In the genomic region with DNA sequence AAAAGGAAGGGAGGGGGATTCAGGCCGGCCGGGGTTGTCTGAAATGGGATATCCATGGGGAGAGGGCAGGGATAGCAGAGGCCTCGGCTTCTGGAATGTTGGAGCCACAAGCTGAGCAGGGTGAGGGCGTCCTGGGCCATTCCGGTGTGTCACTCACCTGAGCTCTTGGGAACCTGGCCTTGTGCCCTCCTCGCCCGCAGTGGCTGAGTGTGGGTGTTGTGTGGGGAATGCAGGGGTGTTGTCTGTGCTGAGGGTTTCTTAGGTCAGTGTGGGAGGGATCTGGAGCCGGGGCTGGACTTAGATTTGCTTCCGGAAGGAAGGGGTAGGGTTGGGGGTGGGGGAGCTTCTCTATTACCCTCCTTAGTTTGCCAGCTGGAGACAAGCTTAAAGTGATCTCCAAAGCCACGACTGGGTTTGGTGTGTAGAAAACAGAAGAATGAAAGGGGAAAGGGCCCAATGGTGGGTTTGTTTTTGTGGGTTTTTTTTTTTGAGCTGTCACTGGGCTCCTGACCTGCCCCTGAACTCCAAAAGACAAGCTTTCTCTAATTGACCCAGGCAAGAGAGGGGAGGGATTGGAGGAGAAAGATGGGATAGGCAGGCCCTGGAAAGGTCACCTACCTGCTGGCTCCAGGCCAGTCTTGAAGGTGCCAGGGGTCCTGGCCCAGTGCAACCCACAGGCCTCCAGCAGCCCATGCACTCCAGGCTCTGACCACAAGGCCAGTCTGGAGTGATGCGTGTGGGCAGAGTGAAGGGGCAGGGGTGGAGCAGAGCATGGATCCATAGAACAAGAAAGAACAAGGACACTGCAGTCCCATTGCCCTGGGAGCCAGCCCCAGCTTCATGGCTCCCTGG, we compare ENCODE assay signal across 13 cellular contexts. TPM values are rescaled to one million over a fixed set of nuclear protein-coding genes. Genes with fewer than 3 reads are reported as not detected.
DNase-seq lines count a peak whose midpoint lies in the region; ATAC-seq and TF ChIP-seq lines count a peak whose summit lies in the region.
"Had no signal": no experiment of that assay in that cellular context is flagged by ENCODE, and none has a peak within 500 bp of the region (broad histone marks: within the 10 kb centered on the region; RNA-seq: fewer than 3 reads in every experiment).

A gene (minus strand): TSS at position 211 of the 852 bp plus-strand sequence. CDS start 1,120 bp downstream, outside the sequence.

- no peaks in the 10 kb centered on the region for H3K27me3 Mint-ChIP-seq in chondrocyte (ENCODE audit: low read depth)
- H3K27me3 Mint-ChIP-seq: IgD-negative memory B cell had no signal

- intact Hi-C loops in transverse colon (cut with DNase I; ENCODE audit: low total_unique reads): no loop called here

- no peak for ATAC-seq in GM21529 (IDR thresholded peaks at IDR 0.05; ENCODE audit: unreplicated experiment)

- no peaks in the 10 kb centered on the region for H3K9me3 Mint-ChIP-seq in chondrocyte (ENCODE audit: low read depth)
- H3K9me3 Mint-ChIP-seq: IgD-negative memory B cell; T-helper 1 cell treated with Interleukin-12 subunit alpha and Interleukin-12 subunit beta and Interleukin-4 antibody, amounts not matched to agents 30 μg/mL and 1 μg/mL, for 36 hours had no signal

- DNase-seq in NCI-H82 (lab: John Stamatoyannopoulos, UW): peak; percentile 13
- no peak for DNase-seq in NCI-H82 treated with DMSO at 0.1 percent for 48 hours (lab: John Stamatoyannopoulos, UW; ENCODE audit: unreplicated experiment)
- DNase-seq in chondrocyte (ENCODE audit: low spot score): peak; percentile 56
- peak; percentile 81 for DNase-seq in transverse colon
- DNase-seq in DMS79 treated with DMSO at 0.1 percent for 48 hours (lab: John Stamatoyannopoulos, UW): no peak
- DNase-seq in stimulated activated naive CD4-positive, alpha-beta T cell (lab: John Stamatoyannopoulos, UW): no peak
- DNase-seq: activated gamma-delta T cell treated with Interleukin-2 at 50 U/mL for 16 hours, substantia nigra had no signal

- peaks cover 6% of the 10 kb centered on the region for H3K4me1 Mint-ChIP-seq in chondrocyte (ENCODE audit: low read depth)

- H3K36me3 Mint-ChIP-seq in chondrocyte (ENCODE audit: low read depth): peaks cover 3% of the 10 kb centered on the region
- H3K36me3 Mint-ChIP-seq: IgD-negative memory B cell had no signal

- peak within 1 kb of the TSS; percentile 70 to 81 for H3K27ac ChIP-seq in liver (ENCODE audit: low read depth in 1 of 2, low read length in 2 of 2)
- H3K27ac ChIP-seq in transverse colon: peak within 1 kb of the TSS in 3 of 4 donors; percentile 34 to 74 (median 67)
- H3K27ac ChIP-seq: 22Rv1 had no signal

- in situ Hi-C loops in transverse colon (cut with MboI; ENCODE audit: low pct_ligation_motif_present in 1 of 4, low pct_unique_long_range_greater_than_20kb in 1 of 4, low sequenced_read_pairs in 3 of 4): no loop called here

- H3K4me1 ChIP-seq in liver (ENCODE audit: control insufficient read depth in 4 of 4, insufficient read depth in 4 of 4, low read length in 3 of 4) (peaks cover 7 to 32% (median 25%) of the 10 kb centered on the region in 4 donors), transverse colon (peaks cover 0 to 23% (median 14%) of the 10 kb centered on the region in 4 donors)

- H3K4me3 Mint-ChIP-seq in chondrocyte (ENCODE audit: unreplicated experiment): no peak within 1 kb of the TSS
- H3K4me3 Mint-ChIP-seq: T-helper 1 cell treated with Interleukin-12 subunit alpha and Interleukin-12 subunit beta and Interleukin-4 antibody, amounts not matched to agents 30 μg/mL and 1 μg/mL, for 36 hours had no signal

- H3K36me3 ChIP-seq in liver (ENCODE audit: control insufficient read depth in 4 of 4, insufficient read depth in 3 of 4, low read depth in 1 of 4, low read length in 3 of 4) (peaks cover 0 to 6% (median 3%) of the 10 kb centered on the region in 4 donors), transverse colon (no peaks in the 10 kb centered on the region)

- H3K27me3 ChIP-seq in liver (ENCODE audit: control insufficient read depth in 4 of 4, insufficient read depth in 4 of 4, low read length in 3 of 4): no peaks in the 10 kb centered on the region
- no peaks in the 10 kb centered on the region for H3K27me3 ChIP-seq in transverse colon

- WGBS in liver: 12% methylated on average over 11 of the region's 11 CpGs
- 28 to 40% methylated on average over 2 to 11 of the region's 11 CpGs for WGBS in transverse colon (ENCODE audit: low coverage in 1 of 2), 2 donors

- no peak for TF ChIP-seq EP300 in transverse colon (IDR thresholded peaks at IDR 0.05; ENCODE audit: low read depth)

- peak in 1 of 2 donors; percentile 13 for TF ChIP-seq RAD21 in liver (IDR thresholded peaks at IDR 0.05)

- H3K4me3 ChIP-seq in liver (ENCODE audit: low read depth in 1 of 3, low read length in 3 of 3) (peak within 1 kb of the TSS in 2 of 3 donors; percentile 27 to 38), transverse colon (peak within 1 kb of the TSS in 2 of 4 donors; percentile 9 to 38)

- peak within 1 kb of the TSS in 1 of 2 donors; percentile 28 for H3K9ac ChIP-seq in liver (ENCODE audit: low read depth in 1 of 2, low read length in 2 of 2)

- peak within 1 kb of the TSS; percentile 36 for H3K27ac Mint-ChIP-seq in chondrocyte (ENCODE audit: unreplicated experiment)
- H3K27ac Mint-ChIP-seq: IgD-negative memory B cell; T-helper 1 cell treated with Interleukin-12 subunit alpha and Interleukin-12 subunit beta and Interleukin-4 antibody, amounts not matched to agents 30 μg/mL and 1 μg/mL, for 36 hours had no signal

- TF ChIP-seq CTCF in chondrocyte (IDR thresholded peaks at IDR 0.05): no peak
- no peak for TF ChIP-seq CTCF in liver (IDR thresholded peaks at IDR 0.05; ENCODE audit: low read depth, low read length, missing input control)
- TF ChIP-seq CTCF in transverse colon (IDR thresholded peaks at IDR 0.05): no peak

- H3K9me3 ChIP-seq in liver (ENCODE audit: control insufficient read depth in 4 of 4, low read length in 3 of 4): no peaks in the 10 kb centered on the region
- no peaks in the 10 kb centered on the region for H3K9me3 ChIP-seq in transverse colon

- peak; percentile 70 for TF ChIP-seq POLR2A in transverse colon (IDR thresholded peaks at IDR 0.05)

TF ChIP-seq in liver, 16 proteins besides CTCF, POLR2A, EP300 and RAD21 (continues in another document):
- peak; percentile 48 to 60 for TF ChIP-seq HNF4A (conservative IDR thresholded peaks at IDR 0.05)
- TF ChIP-seq, protein P1, sequence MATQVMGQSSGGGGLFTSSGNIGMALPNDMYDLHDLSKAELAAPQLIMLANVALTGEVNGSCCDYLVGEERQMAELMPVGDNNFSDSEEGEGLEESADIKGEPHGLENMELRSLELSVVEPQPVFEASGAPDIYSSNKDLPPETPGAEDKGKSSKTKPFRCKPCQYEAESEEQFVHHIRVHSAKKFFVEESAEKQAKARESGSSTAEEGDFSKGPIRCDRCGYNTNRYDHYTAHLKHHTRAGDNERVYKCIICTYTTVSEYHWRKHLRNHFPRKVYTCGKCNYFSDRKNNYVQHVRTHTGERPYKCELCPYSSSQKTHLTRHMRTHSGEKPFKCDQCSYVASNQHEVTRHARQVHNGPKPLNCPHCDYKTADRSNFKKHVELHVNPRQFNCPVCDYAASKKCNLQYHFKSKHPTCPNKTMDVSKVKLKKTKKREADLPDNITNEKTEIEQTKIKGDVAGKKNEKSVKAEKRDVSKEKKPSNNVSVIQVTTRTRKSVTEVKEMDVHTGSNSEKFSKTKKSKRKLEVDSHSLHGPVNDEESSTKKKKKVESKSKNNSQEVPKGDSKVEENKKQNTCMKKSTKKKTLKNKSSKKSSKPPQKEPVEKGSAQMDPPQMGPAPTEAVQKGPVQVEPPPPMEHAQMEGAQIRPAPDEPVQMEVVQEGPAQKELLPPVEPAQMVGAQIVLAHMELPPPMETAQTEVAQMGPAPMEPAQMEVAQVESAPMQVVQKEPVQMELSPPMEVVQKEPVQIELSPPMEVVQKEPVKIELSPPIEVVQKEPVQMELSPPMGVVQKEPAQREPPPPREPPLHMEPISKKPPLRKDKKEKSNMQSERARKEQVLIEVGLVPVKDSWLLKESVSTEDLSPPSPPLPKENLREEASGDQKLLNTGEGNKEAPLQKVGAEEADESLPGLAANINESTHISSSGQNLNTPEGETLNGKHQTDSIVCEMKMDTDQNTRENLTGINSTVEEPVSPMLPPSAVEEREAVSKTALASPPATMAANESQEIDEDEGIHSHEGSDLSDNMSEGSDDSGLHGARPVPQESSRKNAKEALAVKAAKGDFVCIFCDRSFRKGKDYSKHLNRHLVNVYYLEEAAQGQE (IDR thresholded peaks at IDR 0.05): no peak
- no peak for TF ChIP-seq TAF1 (conservative IDR thresholded peaks at IDR 0.05)
- TF ChIP-seq GABPA (IDR thresholded peaks at IDR 0.05 in 1 of 2, conservative IDR thresholded peaks at IDR 0.05 in 1 of 2): peak in 1 of 2 donors; percentile 69
- peak in 1 of 2 donors; percentile 28 for TF ChIP-seq JUND (IDR thresholded peaks at IDR 0.05)
- TF ChIP-seq FOXA1 (IDR thresholded peaks at IDR 0.05): peak; percentile 13
- peak; percentile 73 to 85 for TF ChIP-seq RXRA (IDR thresholded peaks at IDR 0.05)
- no peak for TF ChIP-seq NR2F2 (IDR thresholded peaks at IDR 0.05)
- TF ChIP-seq YY1 (IDR thresholded peaks at IDR 0.05): no peak
- no peak for TF ChIP-seq FOXA2 (IDR thresholded peaks at IDR 0.05)
- TF ChIP-seq EGR1 (IDR thresholded peaks at IDR 0.05; ENCODE audit: low read depth in 2 of 2): peak in 1 of 2 donors; percentile 22
- TF ChIP-seq, protein P2, sequence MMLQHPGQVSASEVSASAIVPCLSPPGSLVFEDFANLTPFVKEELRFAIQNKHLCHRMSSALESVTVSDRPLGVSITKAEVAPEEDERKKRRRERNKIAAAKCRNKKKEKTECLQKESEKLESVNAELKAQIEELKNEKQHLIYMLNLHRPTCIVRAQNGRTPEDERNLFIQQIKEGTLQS (IDR thresholded peaks at IDR 0.05): no peak
- TF ChIP-seq HNF4G (IDR thresholded peaks at IDR 0.05): no peak
- TF ChIP-seq, protein P3, sequence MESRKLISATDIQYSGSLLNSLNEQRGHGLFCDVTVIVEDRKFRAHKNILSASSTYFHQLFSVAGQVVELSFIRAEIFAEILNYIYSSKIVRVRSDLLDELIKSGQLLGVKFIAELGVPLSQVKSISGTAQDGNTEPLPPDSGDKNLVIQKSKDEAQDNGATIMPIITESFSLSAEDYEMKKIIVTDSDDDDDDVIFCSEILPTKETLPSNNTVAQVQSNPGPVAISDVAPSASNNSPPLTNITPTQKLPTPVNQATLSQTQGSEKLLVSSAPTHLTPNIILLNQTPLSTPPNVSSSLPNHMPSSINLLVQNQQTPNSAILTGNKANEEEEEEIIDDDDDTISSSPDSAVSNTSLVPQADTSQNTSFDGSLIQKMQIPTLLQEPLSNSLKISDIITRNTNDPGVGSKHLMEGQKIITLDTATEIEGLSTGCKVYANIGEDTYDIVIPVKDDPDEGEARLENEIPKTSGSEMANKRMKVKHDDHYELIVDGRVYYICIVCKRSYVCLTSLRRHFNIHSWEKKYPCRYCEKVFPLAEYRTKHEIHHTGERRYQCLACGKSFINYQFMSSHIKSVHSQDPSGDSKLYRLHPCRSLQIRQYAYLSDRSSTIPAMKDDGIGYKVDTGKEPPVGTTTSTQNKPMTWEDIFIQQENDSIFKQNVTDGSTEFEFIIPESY (IDR thresholded peaks at IDR 0.05): no peak

RNA-seq across cellular contexts. Expression of the gene that starts here (rescaled TPM):
- not detected in 3 replicates for total RNA-seq in chondrocyte
- total RNA-seq in liver: 10 to 100 TPM in 1 of 2 donors, 1 to 10 TPM in 1; 1.6 to 19.2 TPM
- polyA plus RNA-seq in liver: 10 to 100 TPM; 10.6 to 29.4 TPM
- total RNA-seq in transverse colon: 10 to 100 TPM in 3 of 4 donors, 1 to 10 TPM in 1; 5.0 to 51.1 (median 38.3) TPM
- polyA plus RNA-seq: IgD-negative memory B cell had no signal

Comparison
In these comparisons a context has a peak if more than half of its experiments do, and no peak if none do; other contexts are left out.
1. DNase-seq: peak in NCI-H82 (single experiment) and transverse colon (single experiment); none in NCI-H82 treated with DMSO at 0.1 percent for 48 hours (single experiment), DMS79 treated with DMSO at 0.1 percent for 48 hours (single experiment) and stimulated activated naive CD4-positive, alpha-beta T cell (0 of 6).
2. Peak in DNase-seq in chondrocyte; RNA of the gene not detected or under 1 TPM.